1 cellular context compared by ENCODE assay signal in the genomic region with DNA sequence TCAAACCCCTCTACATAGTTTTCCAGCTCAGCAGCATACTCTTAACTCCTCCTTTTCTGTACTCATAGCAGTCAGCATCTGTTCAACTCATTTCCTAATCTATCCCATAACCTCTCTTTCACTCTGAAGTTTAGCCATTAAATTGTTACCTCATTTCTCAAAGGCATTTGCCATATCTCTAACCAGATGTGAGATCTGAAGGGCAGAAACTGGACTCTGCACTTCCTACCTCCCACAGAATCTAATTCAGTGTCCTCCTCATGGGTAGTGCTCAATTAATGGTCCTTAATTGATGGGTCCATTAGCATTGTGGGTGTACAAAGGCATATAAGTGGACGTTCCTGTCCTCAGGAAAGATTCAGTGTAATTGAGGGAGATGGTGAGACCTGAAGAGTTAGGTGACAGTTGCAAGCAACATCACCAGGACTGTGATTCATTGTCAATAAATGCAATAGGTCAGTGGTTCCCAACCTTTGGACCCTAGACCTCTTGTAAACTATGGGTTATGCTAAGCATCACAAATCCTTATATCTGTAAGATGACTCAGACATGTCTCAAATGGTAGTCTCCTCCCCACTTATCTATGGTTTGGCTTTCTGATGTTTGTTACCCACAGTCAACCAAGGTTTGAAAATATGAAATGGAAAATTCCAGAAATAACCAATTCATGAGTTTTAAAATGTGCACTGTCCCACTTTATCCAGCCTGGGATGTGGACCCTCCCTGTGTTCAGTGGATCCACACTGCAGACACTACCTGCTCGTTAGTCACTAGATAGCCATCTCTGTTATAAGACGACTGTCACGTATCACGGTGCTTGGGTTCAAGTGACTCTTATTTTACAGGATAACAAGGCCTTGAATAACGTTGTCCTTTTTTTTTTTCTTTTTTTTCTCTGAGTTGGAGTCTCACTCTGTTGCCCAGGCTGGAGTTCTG.
TF ChIP-seq lines count a peak whose summit lies in the region.

No MANE protein-coding gene starts in this region.

TF ChIP-seq in HepG2, 621 proteins besides CTCF, POLR2A, EP300 and RAD21 (continued from another document and continues in another):
- TF ChIP-seq MAFK (conservative IDR thresholded peaks at IDR 0.05 in 1 of 2, IDR thresholded peaks at IDR 0.05 in 1 of 2; ENCODE audit: low read length in 2 of 2) (0 out of 4 replicates have a peak, but pooled peaks of 1 of the 2 experiments have one; percentile 13), ELF1 (CRISPR knock-in tag; IDR thresholded peaks at IDR 0.05) (no peak), RARA (CRISPR knock-in tag; IDR thresholded peaks at IDR 0.05) (peak; percentile 85), FOXM1 (CRISPR knock-in tag; IDR thresholded peaks at IDR 0.05) (no peak), MBNL3 (CRISPR knock-in tag; conservative IDR thresholded peaks at IDR 0.05) (no peak), MXI1 (IDR thresholded peaks at IDR 0.05; ENCODE audit: borderline replicate concordance, low read depth, low read length) (no peak), ZNF20 (CRISPR knock-in tag; IDR thresholded peaks at IDR 0.05) (no peak), ZSCAN29 (CRISPR knock-in tag; conservative IDR thresholded peaks at IDR 0.05) (no peak), ZNF180 (CRISPR knock-in tag; IDR thresholded peaks at IDR 0.05; ENCODE audit: borderline replicate concordance, low read depth) (no peak), MIER3 (CRISPR knock-in tag; IDR thresholded peaks at IDR 0.05; ENCODE audit: borderline replicate concordance) (0 out of 2 replicates have a peak, but pooled peaks have one; percentile 50), HOXA5 (CRISPR knock-in tag; IDR thresholded peaks at IDR 0.05) (no peak), CBX1 (IDR thresholded peaks at IDR 0.05; ENCODE audit: low read depth) (no peak), ZNF34 (CRISPR knock-in tag; IDR thresholded peaks at IDR 0.05; ENCODE audit: borderline replicate concordance) (no peak), SUZ12 (IDR thresholded peaks at IDR 0.05; ENCODE audit: low read depth, low read length) (no peak), DNMT1 (CRISPR knock-in tag; IDR thresholded peaks at IDR 0.05) (no peak), PPARG (CRISPR knock-in tag; conservative IDR thresholded peaks at IDR 0.05) (peak; percentile 58), WIZ (CRISPR knock-in tag; IDR thresholded peaks at IDR 0.05) (0 out of 2 replicates have a peak, but pooled peaks have one; percentile 30), PAF1 (CRISPR knock-in tag; IDR thresholded peaks at IDR 0.05) (no peak), ARID2 (CRISPR knock-in tag; IDR thresholded peaks at IDR 0.05; ENCODE audit: borderline replicate concordance) (0 out of 2 replicates have a peak, but pooled peaks have one; percentile 50), ZNF431 (CRISPR knock-in tag; IDR thresholded peaks at IDR 0.05; ENCODE audit: borderline replicate concordance, low read depth) (no peak), ZNF562 (CRISPR knock-in tag; IDR thresholded peaks at IDR 0.05; ENCODE audit: borderline replicate concordance) (no peak), MTA3 (CRISPR knock-in tag; IDR thresholded peaks at IDR 0.05) (no peak), ATAD3A (CRISPR knock-in tag; IDR thresholded peaks at IDR 0.05) (no peak), KLF6 (CRISPR knock-in tag; IDR thresholded peaks at IDR 0.05) (no peak), DR1 (CRISPR knock-in tag; IDR thresholded peaks at IDR 0.05) (no peak), ZNF781 (CRISPR knock-in tag; IDR thresholded peaks at IDR 0.05; ENCODE audit: borderline replicate concordance, not compliant biosample characterization) (no peak), KDM1A (CRISPR knock-in tag; IDR thresholded peaks at IDR 0.05) (no peak), SNRNP70 (IDR thresholded peaks at IDR 0.05; ENCODE audit: low read depth, low read length) (no peak), SIX4 (CRISPR knock-in tag; IDR thresholded peaks at IDR 0.05) (no peak), ZNF598 (CRISPR knock-in tag; IDR thresholded peaks at IDR 0.05; ENCODE audit: borderline replicate concordance) (no peak), GZF1 (CRISPR knock-in tag; IDR thresholded peaks at IDR 0.05) (no peak), ZNF550 (CRISPR knock-in tag; IDR thresholded peaks at IDR 0.05; ENCODE audit: borderline replicate concordance) (no peak), SALL1 (CRISPR knock-in tag; IDR thresholded peaks at IDR 0.05) (peak; percentile 60; the same call in 1 of the 2 replicates), ZNF607 (CRISPR knock-in tag; IDR thresholded peaks at IDR 0.05; ENCODE audit: borderline replicate concordance) (no peak), SALL2 (CRISPR knock-in tag; IDR thresholded peaks at IDR 0.05) (no peak), ZBTB20 (CRISPR knock-in tag; IDR thresholded peaks at IDR 0.05; ENCODE audit: borderline replicate concordance, low read depth) (peak; percentile 66; the same call in 1 of the 2 replicates), HCFC1 (IDR thresholded peaks at IDR 0.05; ENCODE audit: low read depth, low read length) (no peak), ZNF629 (CRISPR knock-in tag; conservative IDR thresholded peaks at IDR 0.05) (no peak), GFI1 (CRISPR knock-in tag; IDR thresholded peaks at IDR 0.05; ENCODE audit: borderline replicate concordance) (peak; percentile 87), HMGA1 (CRISPR knock-in tag; conservative IDR thresholded peaks at IDR 0.05) (no peak), POLR2AphosphoS2 (IDR thresholded peaks at IDR 0.05; ENCODE audit: low read depth, low read length) (no peak), ZC3H13 (CRISPR knock-in tag; IDR thresholded peaks at IDR 0.05) (no peak), ONECUT2 (CRISPR knock-in tag; IDR thresholded peaks at IDR 0.05) (no peak), SRSF9 (IDR thresholded peaks at IDR 0.05; ENCODE audit: borderline replicate concordance, insufficient read depth, low read depth, low read length, poor library complexity, severe bottlenecking) (no peak), ZNF225 (CRISPR knock-in tag; IDR thresholded peaks at IDR 0.05) (no peak), TGIF2 (CRISPR knock-in tag; IDR thresholded peaks at IDR 0.05) (0 out of 2 replicates have a peak, but pooled peaks have one; percentile 20), SETDB1 (CRISPR knock-in tag; IDR thresholded peaks at IDR 0.05; ENCODE audit: borderline replicate concordance) (no peak), SMYD3 (CRISPR knock-in tag; IDR thresholded peaks at IDR 0.05) (no peak)
- TF ChIP-seq, protein P1, sequence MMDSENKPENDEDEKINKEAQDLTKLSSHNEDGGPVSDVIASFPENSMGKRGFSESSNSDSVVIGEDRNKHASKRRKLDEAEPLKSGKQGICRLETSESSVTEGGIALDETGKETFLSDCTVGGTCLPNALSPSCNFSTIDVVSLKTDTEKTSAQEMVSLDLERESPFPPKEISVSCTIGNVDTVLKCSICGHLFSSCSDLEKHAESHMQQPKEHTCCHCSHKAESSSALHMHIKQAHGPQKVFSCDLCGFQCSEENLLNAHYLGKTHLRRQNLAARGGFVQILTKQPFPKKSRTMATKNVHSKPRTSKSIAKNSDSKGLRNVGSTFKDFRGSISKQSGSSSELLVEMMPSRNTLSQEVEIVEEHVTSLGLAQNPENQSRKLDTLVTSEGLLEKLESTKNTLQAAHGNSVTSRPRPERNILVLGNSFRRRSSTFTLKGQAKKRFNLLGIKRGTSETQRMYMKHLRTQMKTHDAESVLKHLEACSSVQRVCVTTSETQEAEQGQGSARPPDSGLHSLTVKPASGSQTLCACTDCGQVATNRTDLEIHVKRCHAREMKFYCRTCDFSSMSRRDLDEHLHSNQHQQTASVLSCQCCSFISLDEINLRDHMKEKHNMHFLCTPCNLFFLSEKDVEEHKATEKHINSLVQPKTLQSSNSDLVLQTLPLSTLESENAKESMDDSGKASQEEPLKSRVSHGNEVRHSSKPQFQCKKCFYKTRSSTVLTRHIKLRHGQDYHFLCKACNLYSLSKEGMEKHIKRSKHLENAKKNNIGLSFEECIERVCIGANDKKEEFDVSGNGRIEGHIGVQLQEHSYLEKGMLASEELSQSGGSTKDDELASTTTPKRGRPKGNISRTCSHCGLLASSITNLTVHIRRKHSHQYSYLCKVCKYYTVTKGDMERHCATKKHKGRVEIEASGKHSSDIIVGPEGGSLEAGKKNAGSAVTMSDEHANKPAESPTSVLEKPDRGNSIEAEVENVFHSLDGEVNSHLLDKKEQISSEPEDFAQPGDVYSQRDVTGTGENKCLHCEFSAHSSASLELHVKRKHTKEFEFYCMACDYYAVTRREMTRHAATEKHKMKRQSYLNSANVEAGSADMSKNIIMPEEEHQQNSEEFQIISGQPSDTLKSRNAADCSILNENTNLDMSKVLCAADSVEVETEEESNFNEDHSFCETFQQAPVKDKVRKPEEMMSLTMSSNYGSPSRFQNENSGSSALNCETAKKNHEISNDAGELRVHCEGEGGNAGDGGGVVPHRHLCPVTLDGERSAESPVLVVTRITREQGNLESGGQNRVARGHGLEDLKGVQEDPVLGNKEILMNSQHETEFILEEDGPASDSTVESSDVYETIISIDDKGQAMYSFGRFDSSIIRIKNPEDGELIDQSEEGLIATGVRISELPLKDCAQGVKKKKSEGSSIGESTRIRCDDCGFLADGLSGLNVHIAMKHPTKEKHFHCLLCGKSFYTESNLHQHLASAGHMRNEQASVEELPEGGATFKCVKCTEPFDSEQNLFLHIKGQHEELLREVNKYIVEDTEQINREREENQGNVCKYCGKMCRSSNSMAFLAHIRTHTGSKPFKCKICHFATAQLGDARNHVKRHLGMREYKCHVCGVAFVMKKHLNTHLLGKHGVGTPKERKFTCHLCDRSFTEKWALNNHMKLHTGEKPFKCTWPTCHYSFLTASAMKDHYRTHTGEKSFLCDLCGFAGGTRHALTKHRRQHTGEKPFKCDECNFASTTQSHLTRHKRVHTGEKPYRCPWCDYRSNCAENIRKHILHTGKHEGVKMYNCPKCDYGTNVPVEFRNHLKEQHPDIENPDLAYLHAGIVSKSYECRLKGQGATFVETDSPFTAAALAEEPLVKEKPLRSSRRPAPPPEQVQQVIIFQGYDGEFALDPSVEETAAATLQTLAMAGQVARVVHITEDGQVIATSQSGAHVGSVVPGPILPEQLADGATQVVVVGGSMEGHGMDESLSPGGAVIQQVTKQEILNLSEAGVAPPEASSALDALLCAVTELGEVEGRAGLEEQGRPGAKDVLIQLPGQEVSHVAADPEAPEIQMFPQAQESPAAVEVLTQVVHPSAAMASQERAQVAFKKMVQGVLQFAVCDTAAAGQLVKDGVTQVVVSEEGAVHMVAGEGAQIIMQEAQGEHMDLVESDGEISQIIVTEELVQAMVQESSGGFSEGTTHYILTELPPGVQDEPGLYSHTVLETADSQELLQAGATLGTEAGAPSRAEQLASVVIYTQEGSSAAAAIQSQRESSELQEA (CRISPR knock-in tag; IDR thresholded peaks at IDR 0.05; ENCODE audit: not compliant biosample characterization): no peak
- TF ChIP-seq, protein P2, sequence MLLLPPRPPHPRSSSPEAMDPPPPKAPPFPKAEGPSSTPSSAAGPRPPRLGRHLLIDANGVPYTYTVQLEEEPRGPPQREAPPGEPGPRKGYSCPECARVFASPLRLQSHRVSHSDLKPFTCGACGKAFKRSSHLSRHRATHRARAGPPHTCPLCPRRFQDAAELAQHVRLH (CRISPR knock-in tag; IDR thresholded peaks at IDR 0.05; ENCODE audit: borderline replicate concordance, low read depth): no peak
- TF ChIP-seq, protein P3, sequence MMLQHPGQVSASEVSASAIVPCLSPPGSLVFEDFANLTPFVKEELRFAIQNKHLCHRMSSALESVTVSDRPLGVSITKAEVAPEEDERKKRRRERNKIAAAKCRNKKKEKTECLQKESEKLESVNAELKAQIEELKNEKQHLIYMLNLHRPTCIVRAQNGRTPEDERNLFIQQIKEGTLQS (CRISPR knock-in tag; IDR thresholded peaks at IDR 0.05): peak; percentile 40; the same call in 1 of the 2 replicates
- TF ChIP-seq, protein P4, sequence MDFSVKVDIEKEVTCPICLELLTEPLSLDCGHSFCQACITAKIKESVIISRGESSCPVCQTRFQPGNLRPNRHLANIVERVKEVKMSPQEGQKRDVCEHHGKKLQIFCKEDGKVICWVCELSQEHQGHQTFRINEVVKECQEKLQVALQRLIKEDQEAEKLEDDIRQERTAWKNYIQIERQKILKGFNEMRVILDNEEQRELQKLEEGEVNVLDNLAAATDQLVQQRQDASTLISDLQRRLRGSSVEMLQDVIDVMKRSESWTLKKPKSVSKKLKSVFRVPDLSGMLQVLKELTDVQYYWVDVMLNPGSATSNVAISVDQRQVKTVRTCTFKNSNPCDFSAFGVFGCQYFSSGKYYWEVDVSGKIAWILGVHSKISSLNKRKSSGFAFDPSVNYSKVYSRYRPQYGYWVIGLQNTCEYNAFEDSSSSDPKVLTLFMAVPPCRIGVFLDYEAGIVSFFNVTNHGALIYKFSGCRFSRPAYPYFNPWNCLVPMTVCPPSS (IDR thresholded peaks at IDR 0.05): no peak
- TF ChIP-seq, protein P5, sequence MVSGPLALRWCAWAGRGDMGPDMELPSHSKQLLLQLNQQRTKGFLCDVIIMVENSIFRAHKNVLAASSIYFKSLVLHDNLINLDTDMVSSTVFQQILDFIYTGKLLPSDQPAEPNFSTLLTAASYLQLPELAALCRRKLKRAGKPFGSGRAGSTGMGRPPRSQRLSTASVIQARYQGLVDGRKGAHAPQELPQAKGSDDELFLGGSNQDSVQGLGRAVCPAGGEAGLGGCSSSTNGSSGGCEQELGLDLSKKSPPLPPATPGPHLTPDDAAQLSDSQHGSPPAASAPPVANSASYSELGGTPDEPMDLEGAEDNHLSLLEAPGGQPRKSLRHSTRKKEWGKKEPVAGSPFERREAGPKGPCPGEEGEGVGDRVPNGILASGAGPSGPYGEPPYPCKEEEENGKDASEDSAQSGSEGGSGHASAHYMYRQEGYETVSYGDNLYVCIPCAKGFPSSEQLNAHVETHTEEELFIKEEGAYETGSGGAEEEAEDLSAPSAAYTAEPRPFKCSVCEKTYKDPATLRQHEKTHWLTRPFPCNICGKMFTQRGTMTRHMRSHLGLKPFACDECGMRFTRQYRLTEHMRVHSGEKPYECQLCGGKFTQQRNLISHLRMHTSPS (CRISPR knock-in tag; IDR thresholded peaks at IDR 0.05; ENCODE audit: low read depth): no peak
- TF ChIP-seq, protein P6, sequence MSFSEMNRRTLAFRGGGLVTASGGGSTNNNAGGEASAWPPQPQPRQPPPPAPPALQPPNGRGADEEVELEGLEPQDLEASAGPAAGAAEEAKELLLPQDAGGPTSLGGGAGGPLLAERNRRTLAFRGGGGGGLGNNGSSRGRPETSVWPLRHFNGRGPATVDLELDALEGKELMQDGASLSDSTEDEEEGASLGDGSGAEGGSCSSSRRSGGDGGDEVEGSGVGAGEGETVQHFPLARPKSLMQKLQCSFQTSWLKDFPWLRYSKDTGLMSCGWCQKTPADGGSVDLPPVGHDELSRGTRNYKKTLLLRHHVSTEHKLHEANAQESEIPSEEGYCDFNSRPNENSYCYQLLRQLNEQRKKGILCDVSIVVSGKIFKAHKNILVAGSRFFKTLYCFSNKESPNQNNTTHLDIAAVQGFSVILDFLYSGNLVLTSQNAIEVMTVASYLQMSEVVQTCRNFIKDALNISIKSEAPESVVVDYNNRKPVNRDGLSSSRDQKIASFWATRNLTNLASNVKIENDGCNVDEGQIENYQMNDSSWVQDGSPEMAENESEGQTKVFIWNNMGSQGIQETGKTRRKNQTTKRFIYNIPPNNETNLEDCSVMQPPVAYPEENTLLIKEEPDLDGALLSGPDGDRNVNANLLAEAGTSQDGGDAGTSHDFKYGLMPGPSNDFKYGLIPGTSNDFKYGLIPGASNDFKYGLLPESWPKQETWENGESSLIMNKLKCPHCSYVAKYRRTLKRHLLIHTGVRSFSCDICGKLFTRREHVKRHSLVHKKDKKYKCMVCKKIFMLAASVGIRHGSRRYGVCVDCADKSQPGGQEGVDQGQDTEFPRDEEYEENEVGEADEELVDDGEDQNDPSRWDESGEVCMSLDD (CRISPR knock-in tag; IDR thresholded peaks at IDR 0.05; ENCODE audit: borderline replicate concordance): no peak
- TF ChIP-seq, protein P7, sequence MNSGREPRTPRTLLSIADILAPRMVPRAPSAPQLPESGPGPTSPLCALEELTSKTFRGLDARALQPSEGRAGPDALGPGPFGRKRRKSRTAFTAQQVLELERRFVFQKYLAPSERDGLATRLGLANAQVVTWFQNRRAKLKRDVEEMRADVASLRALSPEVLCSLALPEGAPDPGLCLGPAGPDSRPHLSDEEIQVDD (CRISPR knock-in tag; IDR thresholded peaks at IDR 0.05; ENCODE audit: borderline replicate concordance): no peak
